In the genomic region with DNA sequence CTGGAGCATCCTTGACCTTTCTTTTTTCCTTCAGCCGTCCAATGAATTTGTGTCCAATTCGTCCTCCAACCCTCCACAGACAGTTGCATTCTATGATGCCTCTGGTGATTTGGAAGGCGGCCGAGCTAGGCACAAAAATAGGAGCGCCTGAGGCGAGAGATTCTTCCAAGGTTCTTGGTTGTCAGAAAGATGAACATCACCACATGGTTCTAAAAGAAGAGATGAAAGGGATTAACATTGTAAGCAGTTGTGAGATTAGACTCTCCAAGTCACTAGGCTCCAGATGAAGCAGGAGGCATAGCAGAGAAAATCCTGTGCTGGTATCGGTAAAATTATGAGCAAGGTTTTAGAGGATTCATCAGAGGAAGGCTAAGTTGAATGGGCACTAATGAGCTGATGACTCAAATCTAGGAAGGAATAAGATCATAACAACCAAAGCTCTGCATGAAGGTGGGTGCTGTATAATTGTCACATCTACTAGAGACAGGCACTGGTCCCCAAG, we compare ENCODE assay signal across 2 cellular contexts.
TF ChIP-seq lines count a peak whose summit lies in the region.

No MANE protein-coding gene starts in this region.

TF ChIP-seq in SK-N-SH, 30 proteins besides CTCF, POLR2A, EP300 and RAD21 (continued from another document):
- TF ChIP-seq, protein P1, sequence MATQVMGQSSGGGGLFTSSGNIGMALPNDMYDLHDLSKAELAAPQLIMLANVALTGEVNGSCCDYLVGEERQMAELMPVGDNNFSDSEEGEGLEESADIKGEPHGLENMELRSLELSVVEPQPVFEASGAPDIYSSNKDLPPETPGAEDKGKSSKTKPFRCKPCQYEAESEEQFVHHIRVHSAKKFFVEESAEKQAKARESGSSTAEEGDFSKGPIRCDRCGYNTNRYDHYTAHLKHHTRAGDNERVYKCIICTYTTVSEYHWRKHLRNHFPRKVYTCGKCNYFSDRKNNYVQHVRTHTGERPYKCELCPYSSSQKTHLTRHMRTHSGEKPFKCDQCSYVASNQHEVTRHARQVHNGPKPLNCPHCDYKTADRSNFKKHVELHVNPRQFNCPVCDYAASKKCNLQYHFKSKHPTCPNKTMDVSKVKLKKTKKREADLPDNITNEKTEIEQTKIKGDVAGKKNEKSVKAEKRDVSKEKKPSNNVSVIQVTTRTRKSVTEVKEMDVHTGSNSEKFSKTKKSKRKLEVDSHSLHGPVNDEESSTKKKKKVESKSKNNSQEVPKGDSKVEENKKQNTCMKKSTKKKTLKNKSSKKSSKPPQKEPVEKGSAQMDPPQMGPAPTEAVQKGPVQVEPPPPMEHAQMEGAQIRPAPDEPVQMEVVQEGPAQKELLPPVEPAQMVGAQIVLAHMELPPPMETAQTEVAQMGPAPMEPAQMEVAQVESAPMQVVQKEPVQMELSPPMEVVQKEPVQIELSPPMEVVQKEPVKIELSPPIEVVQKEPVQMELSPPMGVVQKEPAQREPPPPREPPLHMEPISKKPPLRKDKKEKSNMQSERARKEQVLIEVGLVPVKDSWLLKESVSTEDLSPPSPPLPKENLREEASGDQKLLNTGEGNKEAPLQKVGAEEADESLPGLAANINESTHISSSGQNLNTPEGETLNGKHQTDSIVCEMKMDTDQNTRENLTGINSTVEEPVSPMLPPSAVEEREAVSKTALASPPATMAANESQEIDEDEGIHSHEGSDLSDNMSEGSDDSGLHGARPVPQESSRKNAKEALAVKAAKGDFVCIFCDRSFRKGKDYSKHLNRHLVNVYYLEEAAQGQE (IDR thresholded peaks at IDR 0.05; ENCODE audit: low read depth, low read length) = no peak
- TF ChIP-seq, protein P2, sequence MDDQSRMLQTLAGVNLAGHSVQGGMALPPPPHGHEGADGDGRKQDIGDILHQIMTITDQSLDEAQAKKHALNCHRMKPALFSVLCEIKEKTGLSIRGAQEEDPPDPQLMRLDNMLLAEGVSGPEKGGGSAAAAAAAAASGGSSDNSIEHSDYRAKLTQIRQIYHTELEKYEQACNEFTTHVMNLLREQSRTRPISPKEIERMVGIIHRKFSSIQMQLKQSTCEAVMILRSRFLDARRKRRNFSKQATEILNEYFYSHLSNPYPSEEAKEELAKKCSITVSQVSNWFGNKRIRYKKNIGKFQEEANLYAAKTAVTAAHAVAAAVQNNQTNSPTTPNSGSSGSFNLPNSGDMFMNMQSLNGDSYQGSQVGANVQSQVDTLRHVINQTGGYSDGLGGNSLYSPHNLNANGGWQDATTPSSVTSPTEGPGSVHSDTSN (IDR thresholded peaks at IDR 0.05) = no peak
- TF ChIP-seq MEF2A (IDR thresholded peaks at IDR 0.05; ENCODE audit: borderline replicate concordance, low read depth) = no peak
- TF ChIP-seq SMC3 (IDR thresholded peaks at IDR 0.05; ENCODE audit: low read depth, low read length) = no peak
- TF ChIP-seq RFX5 (IDR thresholded peaks at IDR 0.05; ENCODE audit: low read length) = no peak
- TF ChIP-seq MXI1 (IDR thresholded peaks at IDR 0.05; ENCODE audit: low read depth, low read length) = no peak
- no peak for TF ChIP-seq FOSL2 (IDR thresholded peaks at IDR 0.05; ENCODE audit: borderline replicate concordance, low read depth)
- no peak for TF ChIP-seq TAF1 (IDR thresholded peaks at IDR 0.05; ENCODE audit: borderline replicate concordance, low read depth, low read length)
- no peak for TF ChIP-seq TEAD4 (IDR thresholded peaks at IDR 0.05; ENCODE audit: borderline replicate concordance, insufficient read depth)
- TF ChIP-seq GATA2 (CRISPR knock-in tag; IDR thresholded peaks at IDR 0.05) = no peak
- no peak for TF ChIP-seq POLR2AphosphoS5 (IDR thresholded peaks at IDR 0.05; ENCODE audit: low read depth, low read length)
- no peak for TF ChIP-seq CHD2 (IDR thresholded peaks at IDR 0.05; ENCODE audit: low read length, partially characterized antibody)
- no peak for TF ChIP-seq EZH2phosphoT487 (IDR thresholded peaks at IDR 0.05; ENCODE audit: borderline replicate concordance, low read depth)
- no peak for TF ChIP-seq FOXJ3 (CRISPR knock-in tag; IDR thresholded peaks at IDR 0.05)
- TF ChIP-seq RCOR1 (IDR thresholded peaks at IDR 0.05; ENCODE audit: low read length) = no peak
- TF ChIP-seq, protein P3, sequence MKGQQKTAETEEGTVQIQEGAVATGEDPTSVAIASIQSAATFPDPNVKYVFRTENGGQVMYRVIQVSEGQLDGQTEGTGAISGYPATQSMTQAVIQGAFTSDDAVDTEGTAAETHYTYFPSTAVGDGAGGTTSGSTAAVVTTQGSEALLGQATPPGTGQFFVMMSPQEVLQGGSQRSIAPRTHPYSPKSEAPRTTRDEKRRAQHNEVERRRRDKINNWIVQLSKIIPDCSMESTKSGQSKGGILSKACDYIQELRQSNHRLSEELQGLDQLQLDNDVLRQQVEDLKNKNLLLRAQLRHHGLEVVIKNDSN (IDR thresholded peaks at IDR 0.05; ENCODE audit: borderline replicate concordance, low read depth) = no peak
- no peak for TF ChIP-seq NFIC (IDR thresholded peaks at IDR 0.05; ENCODE audit: borderline replicate concordance)
TF ChIP-seq in SK-N-SH: peak in this region for 0.

TF ChIP-seq in SK-N-SH treated with all-trans-retinoic acid at 6 μM for 48 hours, 23 proteins besides CTCF, POLR2A, EP300 and RAD21 (continued from another document):
- TF ChIP-seq, protein P4, sequence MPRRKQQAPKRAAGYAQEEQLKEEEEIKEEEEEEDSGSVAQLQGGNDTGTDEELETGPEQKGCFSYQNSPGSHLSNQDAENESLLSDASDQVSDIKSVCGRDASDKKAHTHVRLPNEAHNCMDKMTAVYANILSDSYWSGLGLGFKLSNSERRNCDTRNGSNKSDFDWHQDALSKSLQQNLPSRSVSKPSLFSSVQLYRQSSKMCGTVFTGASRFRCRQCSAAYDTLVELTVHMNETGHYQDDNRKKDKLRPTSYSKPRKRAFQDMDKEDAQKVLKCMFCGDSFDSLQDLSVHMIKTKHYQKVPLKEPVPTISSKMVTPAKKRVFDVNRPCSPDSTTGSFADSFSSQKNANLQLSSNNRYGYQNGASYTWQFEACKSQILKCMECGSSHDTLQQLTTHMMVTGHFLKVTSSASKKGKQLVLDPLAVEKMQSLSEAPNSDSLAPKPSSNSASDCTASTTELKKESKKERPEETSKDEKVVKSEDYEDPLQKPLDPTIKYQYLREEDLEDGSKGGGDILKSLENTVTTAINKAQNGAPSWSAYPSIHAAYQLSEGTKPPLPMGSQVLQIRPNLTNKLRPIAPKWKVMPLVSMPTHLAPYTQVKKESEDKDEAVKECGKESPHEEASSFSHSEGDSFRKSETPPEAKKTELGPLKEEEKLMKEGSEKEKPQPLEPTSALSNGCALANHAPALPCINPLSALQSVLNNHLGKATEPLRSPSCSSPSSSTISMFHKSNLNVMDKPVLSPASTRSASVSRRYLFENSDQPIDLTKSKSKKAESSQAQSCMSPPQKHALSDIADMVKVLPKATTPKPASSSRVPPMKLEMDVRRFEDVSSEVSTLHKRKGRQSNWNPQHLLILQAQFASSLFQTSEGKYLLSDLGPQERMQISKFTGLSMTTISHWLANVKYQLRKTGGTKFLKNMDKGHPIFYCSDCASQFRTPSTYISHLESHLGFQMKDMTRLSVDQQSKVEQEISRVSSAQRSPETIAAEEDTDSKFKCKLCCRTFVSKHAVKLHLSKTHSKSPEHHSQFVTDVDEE (CRISPR knock-in tag; IDR thresholded peaks at IDR 0.05) = no peak
- no peak for TF ChIP-seq ZNF565 (CRISPR knock-in tag; conservative IDR thresholded peaks at IDR 0.05; ENCODE audit: low read depth)
- TF ChIP-seq, protein P5, sequence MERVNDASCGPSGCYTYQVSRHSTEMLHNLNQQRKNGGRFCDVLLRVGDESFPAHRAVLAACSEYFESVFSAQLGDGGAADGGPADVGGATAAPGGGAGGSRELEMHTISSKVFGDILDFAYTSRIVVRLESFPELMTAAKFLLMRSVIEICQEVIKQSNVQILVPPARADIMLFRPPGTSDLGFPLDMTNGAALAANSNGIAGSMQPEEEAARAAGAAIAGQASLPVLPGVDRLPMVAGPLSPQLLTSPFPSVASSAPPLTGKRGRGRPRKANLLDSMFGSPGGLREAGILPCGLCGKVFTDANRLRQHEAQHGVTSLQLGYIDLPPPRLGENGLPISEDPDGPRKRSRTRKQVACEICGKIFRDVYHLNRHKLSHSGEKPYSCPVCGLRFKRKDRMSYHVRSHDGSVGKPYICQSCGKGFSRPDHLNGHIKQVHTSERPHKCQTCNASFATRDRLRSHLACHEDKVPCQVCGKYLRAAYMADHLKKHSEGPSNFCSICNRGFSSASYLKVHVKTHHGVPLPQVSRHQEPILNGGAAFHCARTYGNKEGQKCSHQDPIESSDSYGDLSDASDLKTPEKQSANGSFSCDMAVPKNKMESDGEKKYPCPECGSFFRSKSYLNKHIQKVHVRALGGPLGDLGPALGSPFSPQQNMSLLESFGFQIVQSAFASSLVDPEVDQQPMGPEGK (CRISPR knock-in tag; IDR thresholded peaks at IDR 0.05; ENCODE audit: borderline replicate concordance) = no peak
- no peak for TF ChIP-seq ZNF8 (CRISPR knock-in tag; IDR thresholded peaks at IDR 0.05)
- TF ChIP-seq, protein P6, sequence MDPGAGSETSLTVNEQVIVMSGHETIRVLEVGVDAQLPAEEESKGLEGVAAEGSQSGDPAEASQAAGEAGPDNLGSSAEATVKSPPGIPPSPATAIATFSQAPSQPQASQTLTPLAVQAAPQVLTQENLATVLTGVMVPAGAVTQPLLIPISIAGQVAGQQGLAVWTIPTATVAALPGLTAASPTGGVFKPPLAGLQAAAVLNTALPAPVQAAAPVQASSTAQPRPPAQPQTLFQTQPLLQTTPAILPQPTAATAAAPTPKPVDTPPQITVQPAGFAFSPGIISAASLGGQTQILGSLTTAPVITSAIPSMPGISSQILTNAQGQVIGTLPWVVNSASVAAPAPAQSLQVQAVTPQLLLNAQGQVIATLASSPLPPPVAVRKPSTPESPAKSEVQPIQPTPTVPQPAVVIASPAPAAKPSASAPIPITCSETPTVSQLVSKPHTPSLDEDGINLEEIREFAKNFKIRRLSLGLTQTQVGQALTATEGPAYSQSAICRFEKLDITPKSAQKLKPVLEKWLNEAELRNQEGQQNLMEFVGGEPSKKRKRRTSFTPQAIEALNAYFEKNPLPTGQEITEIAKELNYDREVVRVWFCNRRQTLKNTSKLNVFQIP (CRISPR knock-in tag; IDR thresholded peaks at IDR 0.05; ENCODE audit: borderline replicate concordance, low read depth) = no peak
- TF ChIP-seq OSR1 (CRISPR knock-in tag; IDR thresholded peaks at IDR 0.05) = no peak
- no peak for TF ChIP-seq SNAI2 (CRISPR knock-in tag; IDR thresholded peaks at IDR 0.05)
- no peak for TF ChIP-seq TCF4 (CRISPR knock-in tag; IDR thresholded peaks at IDR 0.05; ENCODE audit: borderline replicate concordance)
- no peak for TF ChIP-seq PPARA (CRISPR knock-in tag; IDR thresholded peaks at IDR 0.05; ENCODE audit: borderline replicate concordance)
- TF ChIP-seq ZNF70 (CRISPR knock-in tag; IDR thresholded peaks at IDR 0.05) = no peak
- no peak for TF ChIP-seq TOX (CRISPR knock-in tag; IDR thresholded peaks at IDR 0.05; ENCODE audit: borderline replicate concordance)
